ENCODE assay signal across 7 cellular contexts in the genomic region with DNA sequence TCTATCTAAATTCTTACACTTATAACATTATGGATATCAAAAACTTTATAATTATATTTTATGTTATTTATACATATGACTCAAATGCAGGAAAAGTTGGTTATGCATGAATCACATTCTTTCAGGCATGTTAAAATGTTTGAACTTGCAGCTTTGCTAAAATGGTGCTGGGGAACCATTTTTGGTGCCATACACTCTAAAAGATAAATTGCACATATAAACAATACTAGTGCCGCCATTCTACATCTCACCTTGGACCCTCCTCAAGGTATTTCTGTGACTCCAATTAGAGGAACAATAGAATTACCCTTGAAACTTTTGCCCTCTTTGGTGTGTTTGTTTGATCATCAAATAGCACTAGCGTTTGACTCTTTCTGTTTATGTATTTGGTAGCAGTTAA. TPM values are rescaled to one million over a fixed set of nuclear protein-coding genes. Genes with fewer than 3 reads are reported as not detected.
DNase-seq lines count a peak whose midpoint lies in the region; ATAC-seq and TF ChIP-seq lines count a peak whose summit lies in the region.

No MANE protein-coding gene starts in this region.

- ATAC-seq in effector memory CD8-positive, alpha-beta T cell (replicated peaks), result peak; percentile 45
- no peak for ATAC-seq in HG03457 (IDR thresholded peaks at IDR 0.05; ENCODE audit: unreplicated experiment)

- H3K4me1 ChIP-seq in spleen, result peaks cover 8 to 88% (median 51%) of the 10 kb centered on the region in 6 donors

- peaks cover 14% of the 10 kb centered on the region for H3K36me3 Mint-ChIP-seq in effector memory CD8-positive, alpha-beta T cell (ENCODE audit: insufficient read depth)

- H3K9me3 ChIP-seq in spleen, result no peaks in the 10 kb centered on the region

- peak overlapping the region; percentile 39 for H3K4me3 ChIP-seq in HL-60 (replicated peaks; ENCODE audit: insufficient read depth, low read length)
- H3K4me3 ChIP-seq in spleen, result peak overlapping the region; percentile 1 to 65 (median 30)

- 15 to 32% (median 28%) methylated on average over 2 of the region's 2 CpGs for WGBS in spleen, 5 donors

- peak overlapping the region; percentile 88 for H3K27ac ChIP-seq in HL-60 (replicated peaks)
- peak overlapping the region; percentile 10 to 85 (median 78) for H3K27ac ChIP-seq in spleen
- H3K27ac ChIP-seq in substantia nigra (ENCODE audit: low read depth, low read length, poor library complexity, severe bottlenecking), result no peak overlapping the region

- H3K4me1 Mint-ChIP-seq in effector memory CD8-positive, alpha-beta T cell (ENCODE audit: low read depth in 2 of 2), result peaks cover 16 to 22% of the 10 kb centered on the region in 2 donors

- intact Hi-C loops in spleen (cut with DNase I; ENCODE audit: low total_unique reads), result loop anchor here (10.0 kb wide), 1 partner anchor 480 kb away; no protein-coding TSS in a partner anchor

- no peaks in the 10 kb centered on the region for H3K36me3 ChIP-seq in spleen

- peak overlapping the region; percentile 87 to 94 for H3K4me3 Mint-ChIP-seq in effector memory CD8-positive, alpha-beta T cell

- TF ChIP-seq CTCF in HL-60 (IDR thresholded peaks at IDR 0.05; ENCODE audit: insufficient read depth, low read length) (no peak), spleen (IDR thresholded peaks at IDR 0.05 in 8 of 11, conservative IDR thresholded peaks at IDR 0.05 in 3 of 11) (no peak)

- H3K27me3 Mint-ChIP-seq in effector memory CD8-positive, alpha-beta T cell, result no peaks in the 10 kb centered on the region

- peak overlapping the region; percentile 94 to 97 for H3K27ac Mint-ChIP-seq in effector memory CD8-positive, alpha-beta T cell

- TF ChIP-seq POLR2A in spleen (IDR thresholded peaks at IDR 0.05), result no peak

- no peaks in the 10 kb centered on the region for H3K27me3 ChIP-seq in HL-60 (ENCODE audit: insufficient read depth, poor library complexity, severe bottlenecking)
- H3K27me3 ChIP-seq in spleen (replicated peaks in 1 of 7), result no peaks in the 10 kb centered on the region

- H3K9me3 Mint-ChIP-seq in effector memory CD8-positive, alpha-beta T cell, result no peaks in the 10 kb centered on the region

- DNase-seq in HL-60 (ENCODE audit: low read depth in 1 of 2, low spot score in 1 of 2), result peak in 1 of 2 experiments; percentile 39
- peak; percentile 56 for DNase-seq in RPMI8226
- DNase-seq in effector memory CD8-positive, alpha-beta T cell, result peak in 1 of 3 experiments; percentile 9
- DNase-seq in spleen, result no peak
- DNase-seq in SK-N-DZ (ENCODE audit: low spot score), result no peak
- DNase-seq in substantia nigra (lab: John Stamatoyannopoulos, UW), result no peak

RNA-seq across cellular contexts. Expression of gene PRKACB, which starts 1.0 kb away (rescaled TPM):
- 10 to 100 TPM; 55.6 to 93.0 (median 73.4) TPM for total RNA-seq in spleen
- 10 to 100 TPM; 21.0 to 32.5 (median 31.0) TPM for polyA plus RNA-seq in spleen
- 8.3 and 8.5 TPM in 2 replicates for polyA plus RNA-seq in SK-N-DZ (2014; cell fraction: cytosol; rRNA removed)
- polyA plus RNA-seq in SK-N-DZ (2014; cell fraction: nucleus; rRNA removed), result 5.0 and 6.5 TPM in 2 replicates
